ENCODE assay signal across 4 cellular contexts in the genomic region with DNA sequence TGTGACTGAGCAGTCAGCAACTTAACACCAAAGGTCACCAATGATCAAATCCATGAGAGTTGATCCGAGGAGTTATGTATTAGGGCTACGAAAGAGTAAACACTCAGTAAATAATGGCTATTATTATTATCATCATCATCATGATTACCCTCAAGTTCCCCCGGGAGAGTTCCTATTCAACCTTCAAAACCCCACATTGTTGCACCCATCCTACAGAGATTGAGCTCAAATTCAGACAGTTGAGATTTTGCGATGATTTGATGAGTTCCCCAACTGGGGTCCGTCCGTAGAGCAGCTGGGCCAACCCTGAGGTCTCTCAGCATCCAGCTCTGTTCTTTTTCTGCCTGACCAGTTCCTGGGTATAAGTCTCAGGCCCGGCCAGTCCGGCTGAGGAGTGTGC. TPM values are rescaled to one million over a fixed set of nuclear protein-coding genes. Genes with fewer than 3 reads are reported as not detected.
"Had no signal": no experiment of that assay in that cellular context is flagged by ENCODE, and none has a peak within 500 bp of the region (broad histone marks: within the 10 kb centered on the region; RNA-seq: fewer than 3 reads in every experiment).

No MANE protein-coding gene starts in this region.

RNA-seq across cellular contexts. Expression of gene CGB1, which starts 1.4 kb away (rescaled TPM):
- total RNA-seq: H7 had no signal
- polyA plus RNA-seq: IgD-negative memory B cell had no signal

RNA-seq across cellular contexts. Expression of gene CGB5, which starts 5.5 kb away (rescaled TPM):
- total RNA-seq: H7, HT-29 had no signal
- polyA plus RNA-seq: IgD-negative memory B cell had no signal

RNA-seq across cellular contexts. Expression of gene CGB2, which starts 6.4 kb away (rescaled TPM):
- total RNA-seq: H4, H7, HT-29 had no signal
- polyA plus RNA-seq: IgD-negative memory B cell had no signal

RNA-seq across cellular contexts. Expression of gene CGB8, which starts 10.8 kb away (rescaled TPM):
- total RNA-seq: H7, HT-29 had no signal
- polyA plus RNA-seq: IgD-negative memory B cell had no signal

RNA-seq across cellular contexts. Expression of gene CGB3, which starts 14.0 kb away (rescaled TPM):
- total RNA-seq: H4, H7, HT-29 had no signal
- polyA plus RNA-seq: IgD-negative memory B cell had no signal
